ENCODE assay signal across 8 cellular contexts in the genomic region with DNA sequence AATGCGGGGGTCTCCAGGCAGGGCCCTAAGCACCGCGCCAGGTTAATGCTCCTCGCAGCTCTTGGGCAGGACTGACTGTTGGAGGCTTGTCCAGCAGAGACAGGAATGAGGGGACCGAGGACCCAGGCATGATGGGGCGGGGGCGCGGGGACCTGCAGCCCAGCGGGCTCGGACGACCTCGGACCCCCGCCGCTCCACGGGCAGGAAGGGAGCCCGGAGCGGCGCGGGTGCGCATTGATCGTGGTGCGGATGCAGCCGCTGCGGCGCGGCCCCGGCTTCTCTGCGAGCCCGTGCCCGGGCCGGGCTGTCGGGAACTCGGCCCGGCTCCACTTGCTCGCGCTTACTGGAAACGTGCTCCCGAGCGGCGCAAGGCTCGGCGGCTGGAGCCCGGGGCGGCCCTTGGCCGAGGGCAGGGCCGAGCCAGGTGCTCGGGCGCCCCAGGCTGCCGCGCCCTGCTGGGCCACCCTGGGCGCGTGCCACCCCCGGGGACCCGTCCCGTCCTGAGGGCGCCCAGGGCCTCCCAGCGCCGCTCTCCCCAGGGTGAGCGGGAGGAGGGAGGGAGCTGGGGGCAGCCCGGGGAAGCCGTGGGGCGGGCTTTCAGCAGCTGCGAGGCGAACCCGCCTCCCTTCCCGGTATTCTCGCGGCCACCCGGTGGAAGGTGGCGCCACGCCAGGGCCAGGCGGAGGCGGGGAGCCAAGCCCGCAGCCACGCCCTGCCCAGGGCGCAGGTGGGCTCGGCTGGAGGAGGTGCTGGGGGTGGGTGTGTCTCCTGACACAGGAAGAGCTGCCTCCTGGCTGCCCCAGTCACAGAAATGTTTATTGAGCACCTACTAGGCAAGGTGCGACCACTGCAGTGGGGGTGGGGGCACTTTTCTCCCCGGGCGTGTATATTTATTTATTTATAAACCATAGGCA. TPM values are rescaled to one million over a fixed set of nuclear protein-coding genes. Genes with fewer than 3 reads are reported as not detected.
A peak's percentile ranks its signal among the peaks of the same experiment; 100 is the strongest.
DNase-seq lines count a peak whose midpoint lies in the region; ATAC-seq and TF ChIP-seq lines count a peak whose summit lies in the region.

No MANE protein-coding gene starts in this region.

- H4K20me1 ChIP-seq in OCI-LY3 (ENCODE audit: insufficient read depth, low read length): no peaks in the 10 kb centered on the region
- no peaks in the 10 kb centered on the region for H4K20me1 ChIP-seq in neural progenitor cell (ENCODE audit: low read depth)

- peaks cover 3% of the 10 kb centered on the region; the same call in 1 of the 2 replicates for H3K79me2 ChIP-seq in OCI-LY3 (ENCODE audit: low read length)
- no peaks in the 10 kb centered on the region for H3K79me2 ChIP-seq in neural progenitor cell (ENCODE audit: low read depth)

- H3K27ac ChIP-seq in HUES6 (ENCODE audit: low read depth, low read length) (no peak overlapping the region; the same call in 1 of the 2 replicates), OCI-LY3 (ENCODE audit: low read length) (peak overlapping the region; percentile 99), neural progenitor cell (no peak overlapping the region), testis (peak overlapping the region in 1 of 2 donors; percentile 48)

- H3K4me1 ChIP-seq in HUES6 (ENCODE audit: control insufficient read depth, insufficient read depth, low read length) (peaks cover 43% of the 10 kb centered on the region), OCI-LY3 (ENCODE audit: low read length) (peaks cover 60% of the 10 kb centered on the region), neural progenitor cell (peaks cover 25% of the 10 kb centered on the region), testis (peaks cover 30% of the 10 kb centered on the region)

- TF ChIP-seq POLR2A in testis (IDR thresholded peaks at IDR 0.05): no peak

- no peak overlapping the region for H2AFZ ChIP-seq in OCI-LY3 (ENCODE audit: low read depth, low read length)
- H2AFZ ChIP-seq in neural progenitor cell (replicated peaks): peak overlapping the region; percentile 33

- peaks cover 41% of the 10 kb centered on the region for H3K4me1 Mint-ChIP-seq in neural progenitor cell

- H3K4me3 Mint-ChIP-seq in neural progenitor cell: peak overlapping the region; percentile 78

- TF ChIP-seq CTCF in OCI-LY3 (IDR thresholded peaks at IDR 0.05; ENCODE audit: low read depth, low read length) (no peak), neural progenitor cell (IDR thresholded peaks at IDR 0.05) (no peak), testis (IDR thresholded peaks at IDR 0.05) (no peak)

- H3K9me3 ChIP-seq in HUES6 (ENCODE audit: control insufficient read depth, insufficient read depth, low read depth, low read length) (no peaks in the 10 kb centered on the region), OCI-LY3 (ENCODE audit: insufficient read depth, low read length) (no peaks in the 10 kb centered on the region), neural progenitor cell (ENCODE audit: low read depth) (no peaks in the 10 kb centered on the region), testis (no peaks in the 10 kb centered on the region)

- H3K9ac ChIP-seq in HUES6 (ENCODE audit: low read length) (peak overlapping the region; percentile 66), OCI-LY3 (ENCODE audit: low read length) (peak overlapping the region; percentile 92), neural progenitor cell (no peak overlapping the region)

- peak; percentile 71 for DNase-seq in DMS79 (lab: John Stamatoyannopoulos, UW)
- peak; percentile 54 for DNase-seq in activated T-helper 1 cell treated with Interleukin-2 at 50 U/mL for 16 hours (ENCODE audit: low read depth)
- DNase-seq in fibroblast of peridontal ligament (ENCODE audit: extremely low read depth): peak; percentile 48
- DNase-seq in neural progenitor cell (ENCODE audit: low spot score): peak; percentile 75
- peak; percentile 51 for DNase-seq in testis

- H3K9me3 Mint-ChIP-seq in neural progenitor cell: no peaks in the 10 kb centered on the region

- H3K4me3 ChIP-seq in HUES6 (ENCODE audit: low read depth, low read length) (peak overlapping the region; percentile 69), OCI-LY3 (ENCODE audit: low read length) (peak overlapping the region; percentile 75), neural progenitor cell (peak overlapping the region; percentile 61), testis (peak overlapping the region; percentile 46 to 56)

- H3F3A ChIP-seq in neural progenitor cell (ENCODE audit: low read depth): peaks cover 76% of the 10 kb centered on the region

- ATAC-seq in GM18498 (IDR thresholded peaks at IDR 0.05; ENCODE audit: unreplicated experiment): no peak

- 3 to 8% methylated on average over 12 to 61 of the region's 80 CpGs for WGBS in testis, 2 donors

- H3K36me3 Mint-ChIP-seq in neural progenitor cell: no peaks in the 10 kb centered on the region

- no peaks in the 10 kb centered on the region for H3K27me3 ChIP-seq in HUES6 (ENCODE audit: control insufficient read depth, insufficient read depth, low read length)
- no peaks in the 10 kb centered on the region for H3K27me3 ChIP-seq in OCI-LY3 (ENCODE audit: low read depth, low read length)
- H3K27me3 ChIP-seq in neural progenitor cell: peaks cover 56% of the 10 kb centered on the region
- H3K27me3 ChIP-seq in testis: no peaks in the 10 kb centered on the region

- H3K4me2 ChIP-seq in OCI-LY3 (ENCODE audit: low read length): peak overlapping the region; percentile 87
- peak overlapping the region; percentile 87 for H3K4me2 ChIP-seq in neural progenitor cell

- H3K36me3 ChIP-seq in HUES6 (ENCODE audit: control insufficient read depth, insufficient read depth, low read length): no peaks in the 10 kb centered on the region
- no peaks in the 10 kb centered on the region for H3K36me3 ChIP-seq in OCI-LY3 (replicated peaks; ENCODE audit: low read depth, low read length)
- no peaks in the 10 kb centered on the region for H3K36me3 ChIP-seq in neural progenitor cell
- no peaks in the 10 kb centered on the region for H3K36me3 ChIP-seq in testis (ENCODE audit: low read depth, missing control alignments)

- intact Hi-C loops in testis (cut with DNase I; ENCODE audit: low total_unique reads): no loop called here

- peaks cover 39% of the 10 kb centered on the region for H3K27me3 Mint-ChIP-seq in neural progenitor cell (ENCODE audit: insufficient read depth, low read depth)

- no peak overlapping the region for H3K27ac Mint-ChIP-seq in neural progenitor cell

RNA-seq across cellular contexts. Expression of gene SOCS3, which starts 45.9 kb away (rescaled TPM):
- total RNA-seq in neural progenitor cell (ENCODE audit: low replicate concordance): 7.5 and 16.7 TPM in 2 replicates
- 10 to 100 TPM in 1 of 2 donors, 1 to 10 TPM in 1; 2.2 to 17.8 TPM for total RNA-seq in testis
- polyA plus RNA-seq in testis (ENCODE audit: insufficient read depth, low read depth, low replicate concordance): 9.6 TPM
